ENCODE assay signal across 8 cellular contexts in the genomic region with DNA sequence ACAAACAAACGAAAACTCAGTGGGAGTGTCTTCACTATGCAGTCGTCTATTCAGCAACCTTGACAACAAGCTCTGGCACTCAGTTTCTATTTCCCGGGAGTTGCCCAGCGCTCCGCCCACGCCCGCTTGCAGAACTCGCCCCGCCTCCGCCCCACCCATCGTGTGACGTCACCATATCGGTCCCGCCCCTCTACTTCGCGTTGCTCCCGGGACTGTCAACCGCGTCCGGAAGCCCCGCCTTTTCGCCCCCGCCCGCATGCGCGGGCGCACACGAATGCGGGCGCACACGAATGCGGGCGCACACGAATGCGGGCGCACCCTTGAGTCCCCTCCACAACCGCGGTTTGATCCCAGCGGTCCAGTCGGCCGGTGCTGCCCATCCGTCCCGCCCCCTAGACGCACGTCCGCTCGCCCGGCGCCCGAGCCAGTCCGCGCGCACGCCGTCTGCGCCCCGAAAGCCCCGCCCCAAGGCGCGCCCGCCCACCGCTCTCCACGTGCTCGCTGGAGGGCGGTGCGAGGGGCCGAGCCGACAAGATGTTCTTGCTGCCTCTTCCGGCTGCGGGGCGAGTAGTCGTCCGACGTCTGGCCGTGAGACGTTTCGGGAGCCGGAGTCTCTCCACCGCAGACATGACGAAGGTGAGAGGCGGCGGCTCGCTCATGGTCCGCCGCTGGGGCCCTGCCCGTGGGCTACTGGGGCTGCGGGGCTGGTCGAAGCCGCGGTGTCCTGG. TPM values are rescaled to one million over a fixed set of nuclear protein-coding genes. Genes with fewer than 3 reads are reported as not detected.
DNase-seq lines count a peak whose midpoint lies in the region; ATAC-seq, FAIRE-seq and TF ChIP-seq lines count a peak whose summit lies in the region.

A gene (plus strand): TSS at position 267 of the 728 bp plus-strand sequence. CDS start 268 bp downstream, at position 535.

- FAIRE-seq in keratinocyte (lab: Jason Lieb, UNC), result peak; percentile 71

- peak; percentile 95 for DNase-seq in AG10803 (ENCODE audit: low read depth)
- peak; percentile 76 for DNase-seq in NCI-H446 treated with DMSO at 0.1 percent for 48 hours (lab: John Stamatoyannopoulos, UW)
- peak; percentile 100 for DNase-seq in activated CD4-positive, alpha-beta T cell treated with anti-CD3 and anti-CD28 coated beads for 1 hour
- DNase-seq in cerebellum (ENCODE audit: low spot score), result peak; percentile 100
- DNase-seq in keratinocyte (ENCODE audit: low read depth, low spot score), result peak; percentile 70
- DNase-seq in stimulated activated CD4-positive, alpha-beta T cell treated with anti-CD3 and anti-CD28 coated beads, Interleukin-15, amount 100 ng/mL, for 1 hour (ENCODE audit: low read depth in 1 of 2, low spot score in 1 of 2), result peak; percentile 99 to 100

- H3K9me1 ChIP-seq in keratinocyte (ENCODE audit: control insufficient read depth, extremely low read depth, insufficient read depth, low read length), result no peaks in the 10 kb centered on the region

- dilution Hi-C loops in keratinocyte (cut with MboI; ENCODE audit: extremely low pct_ligation_motif_present, low sequenced_read_pairs), result no loop called here

- H4K20me1 ChIP-seq in keratinocyte (ENCODE audit: control insufficient read depth, extremely low read depth, insufficient read depth, low read length), result no peaks in the 10 kb centered on the region

- peak within 1 kb of the TSS; percentile 87 for H3K27ac ChIP-seq in keratinocyte (ENCODE audit: control insufficient read depth, insufficient read depth, low read length)

- TF ChIP-seq CTCF in AG10803 (conservative IDR thresholded peaks at IDR 0.05; ENCODE audit: low read length) (no peak), keratinocyte (optimal IDR thresholded peaks at IDR 0.05 in 1 of 3, IDR thresholded peaks at IDR 0.05 in 1 of 3, conservative IDR thresholded peaks at IDR 0.05 in 1 of 3; ENCODE audit: extremely low read depth in 1 of 3, insufficient read depth in 2 of 3, low read length in 3 of 3) (no peak)

- H3K4me1 ChIP-seq in keratinocyte (ENCODE audit: control insufficient read depth, extremely low read depth, insufficient read depth, low read length), result peaks cover 8% of the 10 kb centered on the region

- ATAC-seq in GM19035 (IDR thresholded peaks at IDR 0.05; ENCODE audit: unreplicated experiment), result peak; percentile 83
- peak; percentile 86 for ATAC-seq in HG03354 (IDR thresholded peaks at IDR 0.05; ENCODE audit: poor library complexity, severe bottlenecking, unreplicated experiment)

- H3K4me3 ChIP-seq in AG10803 (ENCODE audit: low read length) (peak within 1 kb of the TSS; percentile 81), keratinocyte (ENCODE audit: control insufficient read depth in 2 of 3, extremely low read depth in 1 of 3, insufficient read depth in 2 of 3, low read depth in 1 of 3, low read length in 3 of 3) (peak within 1 kb of the TSS; percentile 88 to 93 (median 89))

- no peaks in the 10 kb centered on the region for H3K9me3 ChIP-seq in keratinocyte (ENCODE audit: control insufficient read depth, low read depth, low read length)

- peaks cover 17% of the 10 kb centered on the region for H3K79me2 ChIP-seq in keratinocyte (ENCODE audit: control insufficient read depth, insufficient read depth, low read length)

- no peaks in the 10 kb centered on the region for H3K27me3 ChIP-seq in keratinocyte (ENCODE audit: control insufficient read depth, extremely low read depth, insufficient read depth, low read length)

- H3K36me3 ChIP-seq in keratinocyte (ENCODE audit: control insufficient read depth in 2 of 2, extremely low read depth in 1 of 2, insufficient read depth in 2 of 2, low read length in 2 of 2), result peaks cover 4 to 5% of the 10 kb centered on the region in 2 experiments

- peak within 1 kb of the TSS; percentile 88 for H2AFZ ChIP-seq in keratinocyte (ENCODE audit: control insufficient read depth, low read length)

- peak within 1 kb of the TSS; percentile 97 for H3K4me2 ChIP-seq in keratinocyte (ENCODE audit: control insufficient read depth, extremely low read depth, insufficient read depth, low read depth, low read length)

- peak within 1 kb of the TSS; percentile 90 for H3K9ac ChIP-seq in keratinocyte (ENCODE audit: control insufficient read depth, extremely low read depth, insufficient read depth, low read length)

RNA-seq across cellular contexts. Expression of the gene that starts here (rescaled TPM):
- total RNA-seq in cerebellum, result 35.3 TPM
- 57.3 to 95.6 TPM (median 84.8 TPM) in 3 replicates for polyA plus RNA-seq in keratinocyte
- 61.6 TPM for polyA plus RNA-seq in keratinocyte (2011; ENCODE audit: low read depth)
- polyA plus RNA-seq in keratinocyte (2011; cell fraction: cytosol; rRNA removed), result 54.5 and 62.3 TPM in 2 replicates
- polyA plus RNA-seq in keratinocyte (2011; cell fraction: nucleus; rRNA removed), result 50.8 and 59.6 TPM in 2 replicates
- polyA plus RNA-seq in keratinocyte (2012; ENCODE audit: low replicate concordance), result 28.5 and 70.8 TPM in 2 replicates
- polyA minus RNA-seq in keratinocyte, result 20.2 to 54.7 TPM (median 46.0 TPM) in 3 replicates
- polyA minus RNA-seq in keratinocyte (2011; cell fraction: cytosol; rRNA and poly(A)+ RNA removed), result 52.9 TPM
- 19.1 and 32.3 TPM in 2 replicates for polyA minus RNA-seq in keratinocyte (2011; cell fraction: nucleus; rRNA and poly(A)+ RNA removed)

Comparison
In these comparisons a context has a peak if more than half of its experiments do, and no peak if none do; other contexts are left out.
1. Peak in every context shown above with its lines: DNase-seq, ATAC-seq, H3K4me3 ChIP-seq and H3K27ac ChIP-seq.